Comparison of ENCODE assay signal across 9 cellular contexts in genomic region chr21:27562303-27562702, GRCh38.
"Had no signal": no experiment of that assay in that cellular context is flagged by ENCODE, and none has a peak within 500 bp of the region (broad histone marks: within the 10 kb centered on the region; RNA-seq: fewer than 3 reads in every experiment).

No MANE protein-coding gene starts in this region.

- FAIRE-seq: HTR-8/SVneo had no signal

- H3K4me3 ChIP-seq: GM23248 had no signal

- H3K4me2 ChIP-seq: KMS-11 had no signal

- DNase-seq: GM23248, GOT3, H9, HCEC 1CT, Karpas-422, KBM-7 had no signal

- H3K27ac ChIP-seq: GM23248, HL-60, KMS-11 had no signal

- H2AFZ ChIP-seq: GM23248 had no signal

- H3K9ac ChIP-seq: GM23248, KMS-11 had no signal
